In genomic region chr1:183633676-183634343, GRCh38 we compare ENCODE assay signal across 9 cellular contexts. TPM values are rescaled to one million over a fixed set of nuclear protein-coding genes. Genes with fewer than 3 reads are reported as not detected.
DNase-seq lines count a peak whose midpoint lies in the region; ATAC-seq lines count a peak whose summit lies in the region.
"Had no signal": no experiment of that assay in that cellular context is flagged by ENCODE, and none has a peak within 500 bp of the region (broad histone marks: within the 10 kb centered on the region; RNA-seq: fewer than 3 reads in every experiment).

No MANE protein-coding gene starts in this region.

- H3K27ac Mint-ChIP-seq in activated naive CD8-positive, alpha-beta T cell treated with anti-CD3 and anti-CD28 coated beads, Interleukin-2, amount 10 ng/mL, durations not matched to agents 7 days and 5 days: peak overlapping the region; percentile 90

- H3K9me3 Mint-ChIP-seq in activated naive CD8-positive, alpha-beta T cell treated with anti-CD3 and anti-CD28 coated beads, Interleukin-2, amount 10 ng/mL, durations not matched to agents 7 days and 5 days: no peaks in the 10 kb centered on the region

- H3K36me3 Mint-ChIP-seq in activated naive CD8-positive, alpha-beta T cell treated with anti-CD3 and anti-CD28 coated beads, Interleukin-2, amount 10 ng/mL, durations not matched to agents 7 days and 5 days: peaks cover 22% of the 10 kb centered on the region

- H3K27me3 Mint-ChIP-seq in activated naive CD8-positive, alpha-beta T cell treated with anti-CD3 and anti-CD28 coated beads, Interleukin-2, amount 10 ng/mL, durations not matched to agents 7 days and 5 days: peaks cover 19% of the 10 kb centered on the region

- peak; percentile 45 for ATAC-seq in GM18511 (IDR thresholded peaks at IDR 0.05; ENCODE audit: unreplicated experiment)
- peak; percentile 45 for ATAC-seq in HG03066 (IDR thresholded peaks at IDR 0.05; ENCODE audit: low read depth, unreplicated experiment)
- ATAC-seq in activated naive CD8-positive, alpha-beta T cell treated with anti-CD3 and anti-CD28 coated beads, Interleukin-2, amount 10 ng/mL, durations not matched to agents 7 days and 5 days (ENCODE audit: low read depth): peak; percentile 15

- H3K4me3 Mint-ChIP-seq in activated naive CD8-positive, alpha-beta T cell treated with anti-CD3 and anti-CD28 coated beads, Interleukin-2, amount 10 ng/mL, durations not matched to agents 7 days and 5 days: peak overlapping the region; percentile 100

- DNase-seq in COLO829 (ENCODE audit: low spot score) (peak; percentile 64), NCI-H460 (ENCODE audit: extremely low read depth, low read depth) (peak; percentile 62), iPS DF 19.7 (ENCODE audit: low read depth, low spot score) (peak; percentile 47), skeletal muscle cell (ENCODE audit: low read depth) (peak; percentile 71), NCI-H345 (lab: John Stamatoyannopoulos, UW) (no peak)
- no peak for DNase-seq in activated naive CD8-positive, alpha-beta T cell treated with anti-CD3 and anti-CD28 coated beads, Interleukin-2, amount 10 ng/mL, durations not matched to agents 7 days and 5 days
- DNase-seq: left cardiac atrium had no signal

- POLR2A ChIA-PET in activated naive CD8-positive, alpha-beta T cell treated with anti-CD3 and anti-CD28 coated beads, Interleukin-2, amount 10 ng/mL, durations not matched to agents 7 days and 5 days (lab: Charles Lee): interaction anchor here (1.2 to 4.4 kb wide), 4 partner anchors 20 to 418 kb away, joined by 3 to 21 read pairs (median 5); partner anchors contain the start of genes APOBEC4, SMG7 and TSEN15

- peaks cover 29% of the 10 kb centered on the region for H3K4me1 Mint-ChIP-seq in activated naive CD8-positive, alpha-beta T cell treated with anti-CD3 and anti-CD28 coated beads, Interleukin-2, amount 10 ng/mL, durations not matched to agents 7 days and 5 days

- H3K4me3 ChIP-seq in skeletal muscle cell (ENCODE audit: low read depth, low read length): peak overlapping the region; percentile 82

RNA-seq across cellular contexts. Expression of gene ARPC5, which starts 1.8 kb away (rescaled TPM):
- total RNA-seq in NCI-H460 (2014; rRNA removed; shearing (Covaris generic)): 132 and 156 TPM in 2 replicates
- 104 and 105 TPM in 2 replicates for polyA plus RNA-seq in NCI-H460 (2014; cell fraction: nucleus; rRNA removed)
- total RNA-seq in activated naive CD8-positive, alpha-beta T cell treated with anti-CD3 and anti-CD28 coated beads, Interleukin-2, amount 10 ng/mL, durations not matched to agents 7 days and 5 days: 100 to 1,000 TPM; 186 to 207 TPM

RNA-seq across cellular contexts. Expression of gene APOBEC4, which starts 19.3 kb away (rescaled TPM):
- not detected in 2 replicates for total RNA-seq in NCI-H460 (2014; rRNA removed; shearing (Covaris generic))
- not detected in 2 replicates for polyA plus RNA-seq in NCI-H460 (2014; cell fraction: nucleus; rRNA removed)
- not detected for total RNA-seq in activated naive CD8-positive, alpha-beta T cell treated with anti-CD3 and anti-CD28 coated beads, Interleukin-2, amount 10 ng/mL, durations not matched to agents 7 days and 5 days
- total RNA-seq: left cardiac atrium had no signal

RNA-seq across cellular contexts. Expression of gene NCF2, which starts 43.6 kb away (rescaled TPM):
- total RNA-seq in NCI-H460 (2014; rRNA removed; shearing (Covaris generic)): 0.17 and 0.29 TPM in 2 replicates
- polyA plus RNA-seq in NCI-H460 (2014; cell fraction: nucleus; rRNA removed): 3.0 TPM in 1 of 2 replicates, not detected in the other
- total RNA-seq in activated naive CD8-positive, alpha-beta T cell treated with anti-CD3 and anti-CD28 coated beads, Interleukin-2, amount 10 ng/mL, durations not matched to agents 7 days and 5 days: 1 to 10 TPM; 7.5 to 8.0 TPM

Comparison
In these comparisons a context has a peak if more than half of its experiments do, and no peak if none do; other contexts are left out.
1. DNase-seq: peak in COLO829 (single experiment), NCI-H460 (single experiment), iPS DF 19.7 (single experiment) and skeletal muscle cell (single experiment); none in activated naive CD8-positive, alpha-beta T cell treated with anti-CD3 and anti-CD28 coated beads, Interleukin-2, amount 10 ng/mL, durations not matched to agents 7 days and 5 days (single experiment) and NCI-H345 (single experiment).
2. Peak in every context shown above with its lines, with median percentiles within 50 percentile points of each other: ATAC-seq.